ENCODE assay signal across 8 cellular contexts in genomic region chr12:77010637-77011548, GRCh38. TPM values are rescaled to one million over a fixed set of nuclear protein-coding genes. Genes with fewer than 3 reads are reported as not detected.
DNase-seq lines count a peak whose midpoint lies in the region; ATAC-seq and TF ChIP-seq lines count a peak whose summit lies in the region.

No MANE protein-coding gene starts in this region.

- H3K9me3 ChIP-seq in heart left ventricle: no peaks in the 10 kb centered on the region

- intact Hi-C loops in heart left ventricle (cut with DNase I): loop anchor here (1.0 to 10.0 kb wide), 9 partner anchors 134 to 394 kb away; partner anchors contain the start of gene CSRP2 (in 1 of the 10)

- H3K27ac ChIP-seq in heart left ventricle: no peak overlapping the region

- DNase-seq in GM13977 (ENCODE audit: low spot score) (peak; percentile 69), NCI-H1105 treated with DMSO at 0.1 percent for 48 hours (lab: John Stamatoyannopoulos, UW) (peak; percentile 88), SKM-1 treated with dmso at 0.1 percent for 144 hours (lab: John Stamatoyannopoulos, UW; ENCODE audit: unreplicated experiment) (peak; percentile 6), heart left ventricle (peak; percentile 52 to 86 (median 60)), putamen (ENCODE audit: low spot score) (peak; percentile 66), cortex of kidney (lab: John Stamatoyannopoulos, UW) (no peak)
- peak; percentile 42 for DNase-seq in activated naive CD8-positive, alpha-beta T cell treated with anti-CD3 and anti-CD28 coated beads, Interleukin-2, amount 50 U/mL, for 16 hours (ENCODE audit: low read depth, low spot score)

- H3K4me1 ChIP-seq in heart left ventricle: peaks cover 0 to 5% (median 0%) of the 10 kb centered on the region in 12 donors

- H3K36me3 ChIP-seq in heart left ventricle: no peaks in the 10 kb centered on the region

- no peaks in the 10 kb centered on the region for H3K27me3 ChIP-seq in heart left ventricle

- TF ChIP-seq POLR2A in heart left ventricle (IDR thresholded peaks at IDR 0.05): no peak

- peak overlapping the region in 2 of 12 donors; percentile 5 to 36 for H3K4me3 ChIP-seq in heart left ventricle

- ATAC-seq in HG02759 (IDR thresholded peaks at IDR 0.05; ENCODE audit: unreplicated experiment) (peak; percentile 96), heart left ventricle (peak in 3 of 4 donors; percentile 69 to 84 (median 71))

- TF ChIP-seq CTCF in GM13977 (IDR thresholded peaks at IDR 0.05; ENCODE audit: extremely low read depth, insufficient read depth, missing control alignments): peak; percentile 90
- peak; percentile 87 to 97 (median 94) for TF ChIP-seq CTCF in heart left ventricle (IDR thresholded peaks at IDR 0.05)

- in situ Hi-C loops in GM13977 (cut with MboI; ENCODE audit: low pct_unique_long_range_greater_than_20kb, low sequenced_read_pairs, unreplicated experiment): loop anchor here (25.0 kb wide), 1 partner anchor 399 kb away; no protein-coding TSS in a partner anchor

- WGBS in heart left ventricle, 4 donors: 3 to 6% (median 4%) methylated on average over 9 of the region's 9 CpGs

RNA-seq across cellular contexts. Expression of gene E2F7, which starts 54.5 kb away (rescaled TPM):
- total RNA-seq in heart left ventricle: 1 to 10 TPM in 1 of 9 donors, under 1 TPM in 6, not detected in 2; 0.04 to 1.5 (median 0.14) TPM
- under 1 TPM; 0.08 to 0.11 TPM for polyA plus RNA-seq in heart left ventricle
